Comparison of ENCODE assay signal across 8 cellular contexts in the genomic region with DNA sequence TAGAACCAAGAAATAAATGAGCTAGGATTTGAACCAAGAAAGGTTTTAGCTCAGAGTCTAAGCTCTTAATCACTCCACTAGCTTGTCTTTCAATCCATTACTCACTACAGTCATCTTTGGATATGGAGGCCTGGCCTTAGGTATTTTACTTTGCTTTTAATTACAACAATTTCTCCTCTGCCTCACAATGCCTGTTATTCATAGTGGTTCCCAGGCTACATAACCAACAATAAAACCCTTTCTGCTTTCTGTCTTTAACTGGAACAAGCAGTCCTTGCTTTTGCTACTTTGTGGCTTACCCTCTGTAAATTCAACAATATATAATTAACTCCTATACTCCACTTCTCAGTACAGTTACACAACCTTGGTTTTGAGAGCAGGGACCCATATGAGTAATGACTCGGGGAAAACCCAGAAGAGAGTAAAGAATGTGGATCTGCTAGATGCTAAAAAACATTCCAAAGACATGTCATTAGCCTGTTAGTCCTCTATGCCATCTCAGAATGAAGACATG.
A peak's percentile ranks its signal among the peaks of the same experiment; 100 is the strongest.
DNase-seq lines count a peak whose midpoint lies in the region; ATAC-seq and TF ChIP-seq lines count a peak whose summit lies in the region.

No MANE protein-coding gene starts in this region.

- H3K4me1 ChIP-seq in ACC112 (ENCODE audit: control insufficient read depth, insufficient read depth, low read length, unreplicated experiment) (peaks cover 35% of the 10 kb centered on the region), left ventricle myocardium inferior (peaks cover 16% of the 10 kb centered on the region)

- peaks cover 8% of the 10 kb centered on the region for H3K9me3 ChIP-seq in left ventricle myocardium inferior (replicated peaks)

- intact Hi-C loops in left ventricle myocardium inferior (cut with micrococcal nuclease) = no loop called here

- peak overlapping the region in 1 of 5 experiments; percentile 36 for H3K4me3 Mint-ChIP-seq in brain
- no peak overlapping the region for H3K4me3 Mint-ChIP-seq in osteocyte (ENCODE audit: unreplicated experiment)

- no peaks in the 10 kb centered on the region for H3K79me2 ChIP-seq in ACC112 (ENCODE audit: control insufficient read depth, insufficient read depth, low read length, unreplicated experiment)

- TF ChIP-seq CTCF in brain (conservative IDR thresholded peaks at IDR 0.05) (no peak), osteocyte (IDR thresholded peaks at IDR 0.05) (no peak), left ventricle myocardium inferior (IDR thresholded peaks at IDR 0.05; ENCODE audit: borderline replicate concordance) (no peak)

- H3K9me3 Mint-ChIP-seq in brain (peaks cover 0 to 10% (median 6%) of the 10 kb centered on the region in 5 experiments), osteocyte (ENCODE audit: unreplicated experiment) (peaks cover 9% of the 10 kb centered on the region)

- H3K27me3 ChIP-seq in ACC112 (ENCODE audit: insufficient read depth, low read length) (no peaks in the 10 kb centered on the region), left ventricle myocardium inferior (ENCODE audit: low read depth) (no peaks in the 10 kb centered on the region)

- H3K27ac ChIP-seq in ACC112 (ENCODE audit: low read depth, low read length) (peak overlapping the region; percentile 93), left ventricle myocardium inferior (replicated peaks) (no peak overlapping the region)

- H3K27ac Mint-ChIP-seq in brain (peak overlapping the region; percentile 23 to 95 (median 72)), osteocyte (ENCODE audit: unreplicated experiment) (peak overlapping the region; percentile 32)

- peaks cover 34% of the 10 kb centered on the region for H3K36me3 Mint-ChIP-seq in brain
- peaks cover 16% of the 10 kb centered on the region for H3K36me3 Mint-ChIP-seq in osteocyte (ENCODE audit: unreplicated experiment)

- no peak for DNase-seq in osteocyte (ENCODE audit: extremely low spot score, unreplicated experiment)
- DNase-seq in DMS153 treated with DMSO at 0.1 percent for 48 hours (lab: John Stamatoyannopoulos, UW; ENCODE audit: unreplicated experiment) = no peak
- DNase-seq in ureter (ENCODE audit: low spot score) = no peak
- no peak for DNase-seq in left ventricle myocardium inferior

- H3K36me3 ChIP-seq in ACC112 (ENCODE audit: insufficient read depth, low read length) (peaks cover 6% of the 10 kb centered on the region; the same call in 1 of the 2 replicates), left ventricle myocardium inferior (peaks cover 32% of the 10 kb centered on the region)

- H3K4me3 ChIP-seq in ACC112 (ENCODE audit: low read depth, low read length) (peak overlapping the region; percentile 15; the same call in 1 of the 2 replicates), left ventricle myocardium inferior (no peak overlapping the region)

- H3K27me3 Mint-ChIP-seq in brain = no peaks in the 10 kb centered on the region
- no peaks in the 10 kb centered on the region for H3K27me3 Mint-ChIP-seq in osteocyte (ENCODE audit: unreplicated experiment)

- no peak overlapping the region for H2AFZ ChIP-seq in ACC112 (ENCODE audit: low read length, unreplicated experiment)

- ATAC-seq in GM19328 (IDR thresholded peaks at IDR 0.05; ENCODE audit: unreplicated experiment) (peak; percentile 45), HG03378 (IDR thresholded peaks at IDR 0.05; ENCODE audit: unreplicated experiment) (peak; percentile 87)

- H3K4me1 Mint-ChIP-seq in brain (peaks cover 21% of the 10 kb centered on the region), osteocyte (ENCODE audit: unreplicated experiment) (peaks cover 6% of the 10 kb centered on the region)
